ENCODE assay signal across 8 cellular contexts in genomic region chr7:100119701-100120517, GRCh38. TPM values are rescaled to one million over a fixed set of nuclear protein-coding genes. Genes with fewer than 3 reads are reported as not detected.
DNase-seq lines count a peak whose midpoint lies in the region; ATAC-seq, FAIRE-seq and TF ChIP-seq lines count a peak whose summit lies in the region.

No MANE protein-coding gene starts in this region.

- H2AFZ ChIP-seq in DND-41 (ENCODE audit: low read depth, low read length) (peak overlapping the region; percentile 84), K562 (ENCODE audit: low read depth, low read length) (peak overlapping the region; percentile 95)

- no peak for TF ChIP-seq POLR2A in K562 (conservative IDR thresholded peaks at IDR 0.05)

- no peaks in the 10 kb centered on the region for H4K20me1 ChIP-seq in DND-41 (ENCODE audit: insufficient read depth, low read length)
- 0 out of 2 replicates have a peak, but pooled peaks cover 4% of the 10 kb centered on the region for H4K20me1 ChIP-seq in K562 (replicated peaks; ENCODE audit: control insufficient read depth, insufficient read depth, low read length)

- DNase-seq in DND-41: peak; percentile 80
- peak in 54 of 76 experiments; percentile 11 to 65 (median 42) for DNase-seq in HUDEP-2 (lab: John Stamatoyannopoulos, UW; ENCODE audit: unreplicated experiment in 76 of 76)
- DNase-seq in T follicular helper cell (ENCODE audit: low read depth): peak; percentile 62
- peak; percentile 59 to 77 (median 66) for DNase-seq in K562 (ENCODE audit: extremely low read depth in 1 of 4, low spot score in 3 of 4)
- no peak for DNase-seq in skeletal muscle cell (ENCODE audit: low read depth)
- no peak for DNase-seq in NCI-H774 (lab: John Stamatoyannopoulos, UW)

- peak; percentile 29 for FAIRE-seq in K562 (lab: Jason Lieb, UNC)

- CTCF ChIA-PET in K562 (lab: Yijun Ruan, JAX; ENCODE audit: low intra/inter-chr PET ratio): no interaction called here

- peak overlapping the region; percentile 70 to 73; a peak in 3 of 4 replicates for H3K4me3 ChIP-seq in DND-41 (ENCODE audit: low read depth in 1 of 2, low read length in 2 of 2)
- H3K4me3 ChIP-seq in K562: peak overlapping the region; percentile 72
- peak overlapping the region; percentile 95 for H3K4me3 ChIP-seq in iPS-15b (ENCODE audit: low read depth, low read length)
- peak overlapping the region; percentile 96 for H3K4me3 ChIP-seq in skeletal muscle cell (ENCODE audit: low read depth, low read length)

- H3K79me2 ChIP-seq in DND-41 (ENCODE audit: insufficient read depth, low read length): peaks cover 43% of the 10 kb centered on the region
- peaks cover 20% of the 10 kb centered on the region for H3K79me2 ChIP-seq in K562 (ENCODE audit: control insufficient read depth, insufficient read depth, low read length)

- WGBS in K562 (ENCODE audit: insufficient coverage, low coverage, missing lambda C conversion rate): 6% methylated on average over 29 of the region's 29 CpGs

- intact Hi-C loops in K562 (cut with micrococcal nuclease): loop anchor here (1.0 to 2.0 kb wide), 2 partner anchors 19 to 38 kb away; partner anchors contain the start of genes AP4M1 and MCM7

- peak overlapping the region; percentile 79 for H3K4me2 ChIP-seq in DND-41 (ENCODE audit: insufficient read depth, low read length)
- peak overlapping the region; percentile 99 for H3K4me2 ChIP-seq in K562 (ENCODE audit: insufficient read depth, low read length)

- H3K36me3 ChIP-seq in DND-41 (ENCODE audit: insufficient read depth, low read length) (peaks cover 23% of the 10 kb centered on the region), K562 (ENCODE audit: control insufficient read depth, insufficient read depth, low read length) (peaks cover 3% of the 10 kb centered on the region; the same call in 1 of the 3 replicates), iPS-15b (ENCODE audit: control insufficient read depth, insufficient read depth, low read length) (no peaks in the 10 kb centered on the region)

- POLR2A ChIA-PET in K562 (lab: Yijun Ruan, JAX): interaction anchor here (0.7 to 1.7 kb wide), 5 partner anchors 11 to 98 kb away, joined by 3 to 15 read pairs (median 3); partner anchors contain the start of genes AP4M1 and MCM7

- TSS peak; percentile 85 for BruUV-seq in K562 (replicated peaks; lab: Mats Ljungman, UMichigan)

- H3K4me1 ChIP-seq in DND-41 (ENCODE audit: insufficient read depth, low read length) (peaks cover 43% of the 10 kb centered on the region), K562 (replicated peaks in 1 of 2; ENCODE audit: control insufficient read depth in 2 of 2, insufficient read depth in 2 of 2, low read length in 2 of 2) (peaks cover 28 to 45% of the 10 kb centered on the region in 2 experiments), iPS-15b (ENCODE audit: control insufficient read depth, insufficient read depth, low read length) (peaks cover 4% of the 10 kb centered on the region)

- H3K27ac ChIP-seq in DND-41 (ENCODE audit: low read length) (peak overlapping the region; percentile 80), K562 (ENCODE audit: extremely low read depth, low read depth, low read length) (peak overlapping the region; percentile 88)

- TF ChIP-seq EP300 in K562 (IDR thresholded peaks at IDR 0.05; ENCODE audit: low read length): no peak

- TF ChIP-seq RAD21 in K562 (CRISPR knock-in tag; conservative IDR thresholded peaks at IDR 0.05 in 1 of 2, IDR thresholded peaks at IDR 0.05 in 1 of 2): no peak

- H3K9me3 ChIP-seq in DND-41 (ENCODE audit: insufficient read depth, low read length, severe bottlenecking) (no peaks in the 10 kb centered on the region), K562 (replicated peaks; ENCODE audit: control insufficient read depth, insufficient read depth, low read depth, low read length) (no peaks in the 10 kb centered on the region), iPS-15b (ENCODE audit: control insufficient read depth, insufficient read depth, low read length) (no peaks in the 10 kb centered on the region)

- ATAC-seq in DND-41 (ENCODE audit: insufficient read depth, low read depth): peak; percentile 72
- peak; percentile 51 for ATAC-seq in GM21390 (IDR thresholded peaks at IDR 0.05; ENCODE audit: unreplicated experiment)
- peak; percentile 68 for ATAC-seq in K562

- H3K27me3 ChIP-seq in DND-41 (ENCODE audit: insufficient read depth, low read length, poor library complexity) (no peaks in the 10 kb centered on the region), K562 (ENCODE audit: control insufficient read depth in 2 of 2, insufficient read depth in 2 of 2, low read length in 2 of 2) (no peaks in the 10 kb centered on the region), iPS-15b (ENCODE audit: control insufficient read depth, insufficient read depth, low read length) (no peaks in the 10 kb centered on the region)

- peak overlapping the region; percentile 75 for H3K9ac ChIP-seq in DND-41 (ENCODE audit: low read depth, low read length)
- peak overlapping the region; percentile 86 to 88 for H3K9ac ChIP-seq in K562 (ENCODE audit: insufficient read depth in 1 of 2, low read depth in 2 of 2, low read length in 2 of 2)
- peak overlapping the region; percentile 27 for H3K9ac ChIP-seq in iPS-15b (ENCODE audit: low read depth, low read length)

- no peaks in the 10 kb centered on the region for H3K9me1 ChIP-seq in K562 (ENCODE audit: control insufficient read depth, insufficient read depth, low read length)

- in situ Hi-C loops in K562 (cut with MboI): loop anchor here (10.0 kb wide), 1 partner anchor 1715 kb away; no protein-coding TSS in a partner anchor

- TF ChIP-seq CTCF in DND-41 (IDR thresholded peaks at IDR 0.05; ENCODE audit: borderline replicate concordance, extremely low read depth, low read length, poor library complexity, severe bottlenecking): peak; percentile 8
- TF ChIP-seq CTCF in K562 (IDR thresholded peaks at IDR 0.05 in 2 of 3, conservative IDR thresholded peaks at IDR 0.05 in 1 of 3; ENCODE audit: insufficient read depth in 2 of 3, low read depth in 1 of 3, low read length in 3 of 3): no peak

RNA-seq across cellular contexts. Expression of gene CNPY4, which starts 0.5 kb away (rescaled TPM):
- total RNA-seq in K562 (2011; cell fraction: chromatin; rRNA removed; ENCODE audit: low replicate concordance): 6.2 and 14.1 TPM in 2 replicates
- 10.7 and 14.8 TPM in 2 replicates for total RNA-seq in K562 (2011; cell fraction: nucleolus; rRNA removed)
- total RNA-seq in K562 (2011; cell fraction: nucleoplasm; rRNA removed): 13.4 and 13.9 TPM in 2 replicates
- total RNA-seq in K562 (2014; rRNA removed) (5.9 and 7.6 TPM in 2 replicates), K562 (2014; rRNA removed; fragmentation: Illumina TruSeq; extraction: Trizol) (7.7 and 9.2 TPM in 2 replicates), K562 (2015; rRNA removed; fragmentation: Illumina TruSeq; extraction: Trizol) (10.2 and 11.2 TPM in 2 replicates), K562 (2021) (5.1 and 5.5 TPM in 2 replicates)
- polyA plus RNA-seq in K562 (2011; rRNA removed) (4.9 and 7.0 TPM in 2 replicates), K562 (2014; fragmentation: Illumina TruSeq; extraction: Trizol) (6.4 and 8.6 TPM in 2 replicates), K562 (2014; fragmentation: Nextera tagmentation; extraction: Ambion mirVana) (1 to 10 TPM; 1.9 to 6.3 TPM), K562 (2014; rRNA removed) (6.3 and 7.0 TPM in 2 replicates)
- polyA plus RNA-seq in K562 (2011; cell fraction: cytosol; rRNA removed): 3.9 and 5.4 TPM in 2 replicates
- polyA plus RNA-seq in K562 (2011; cell fraction: nucleus; rRNA removed): 6.1 and 11.1 TPM in 2 replicates
- polyA plus RNA-seq in K562 (2012): 6.5 and 8.9 TPM in 2 replicates
- polyA minus RNA-seq in K562 (2011; rRNA and poly(A)+ RNA removed): 2.8 and 5.5 TPM in 2 replicates
- polyA minus RNA-seq in K562 (2011; cell fraction: cytosol; rRNA and poly(A)+ RNA removed): 2.7 TPM in 1 of 2 replicates, not detected in the other
- 3.3 and 3.5 TPM in 2 replicates for polyA minus RNA-seq in K562 (2011; cell fraction: nucleus; rRNA and poly(A)+ RNA removed)

RNA-seq across cellular contexts. Expression of gene TAF6, which starts 0.8 kb away (rescaled TPM):
- 80.0 and 157 TPM in 2 replicates for total RNA-seq in K562 (2011; cell fraction: chromatin; rRNA removed; ENCODE audit: low replicate concordance)
- 79.9 and 81.2 TPM in 2 replicates for total RNA-seq in K562 (2011; cell fraction: nucleolus; rRNA removed)
- 59.5 and 72.2 TPM in 2 replicates for total RNA-seq in K562 (2011; cell fraction: nucleoplasm; rRNA removed)
- total RNA-seq in K562 (2014; rRNA removed) (21.3 and 36.4 TPM in 2 replicates), K562 (2014; rRNA removed; fragmentation: Illumina TruSeq; extraction: Trizol) (16.1 and 22.2 TPM in 2 replicates), K562 (2015; rRNA removed; fragmentation: Illumina TruSeq; extraction: Trizol) (17.9 and 21.5 TPM in 2 replicates), K562 (2021) (74.2 and 78.7 TPM in 2 replicates)
- polyA plus RNA-seq in K562 (2011; rRNA removed) (12.3 and 21.4 TPM in 2 replicates), K562 (2014; fragmentation: Illumina TruSeq; extraction: Trizol) (59.4 and 68.1 TPM in 2 replicates), K562 (2014; fragmentation: Nextera tagmentation; extraction: Ambion mirVana) (under 1 TPM; 0.78 to 0.83 TPM), K562 (2014; rRNA removed) (33.1 and 43.1 TPM in 2 replicates)
- polyA plus RNA-seq in K562 (2011; cell fraction: cytosol; rRNA removed): 9.2 and 16.8 TPM in 2 replicates
- polyA plus RNA-seq in K562 (2011; cell fraction: nucleus; rRNA removed): 43.8 and 63.6 TPM in 2 replicates
- polyA plus RNA-seq in K562 (2012): 63.2 and 72.6 TPM in 2 replicates
- polyA minus RNA-seq in K562 (2011; rRNA and poly(A)+ RNA removed): 12.3 and 15.9 TPM in 2 replicates
- polyA minus RNA-seq in K562 (2011; cell fraction: cytosol; rRNA and poly(A)+ RNA removed): 23.7 and 37.7 TPM in 2 replicates
- polyA minus RNA-seq in K562 (2011; cell fraction: nucleus; rRNA and poly(A)+ RNA removed): 15.6 and 19.7 TPM in 2 replicates

RNA-seq across cellular contexts. Expression of gene MBLAC1, which starts 6.9 kb away (rescaled TPM):
- 0.56 and 1.9 TPM in 2 replicates for total RNA-seq in K562 (2011; cell fraction: chromatin; rRNA removed; ENCODE audit: low replicate concordance)
- total RNA-seq in K562 (2011; cell fraction: nucleolus; rRNA removed): 2.0 and 2.1 TPM in 2 replicates
- total RNA-seq in K562 (2011; cell fraction: nucleoplasm; rRNA removed): 1.6 and 2.3 TPM in 2 replicates
- 2.9 and 4.4 TPM in 2 replicates for total RNA-seq in K562 (2014; rRNA removed)
- 0.36 and 0.48 TPM in 2 replicates for total RNA-seq in K562 (2014; rRNA removed; fragmentation: Illumina TruSeq; extraction: Trizol)
- 0.98 TPM in 2 replicates for total RNA-seq in K562 (2015; rRNA removed; fragmentation: Illumina TruSeq; extraction: Trizol)
- 2.1 and 3.1 TPM in 2 replicates for total RNA-seq in K562 (2021)
- 0.52 and 0.54 TPM in 2 replicates for polyA plus RNA-seq in K562 (2011; rRNA removed)
- polyA plus RNA-seq in K562 (2011; cell fraction: cytosol; rRNA removed): 0.50 and 2.0 TPM in 2 replicates
- polyA plus RNA-seq in K562 (2011; cell fraction: nucleus; rRNA removed): 0.69 and 1.1 TPM in 2 replicates
- 1.3 and 1.5 TPM in 2 replicates for polyA plus RNA-seq in K562 (2012)
- 0.21 and 0.69 TPM in 2 replicates for polyA plus RNA-seq in K562 (2014; fragmentation: Illumina TruSeq; extraction: Trizol)
- polyA plus RNA-seq in K562 (2014; fragmentation: Nextera tagmentation; extraction: Ambion mirVana): under 1 TPM; 0.03 TPM
- polyA plus RNA-seq in K562 (2014; rRNA removed): 1.6 and 2.3 TPM in 2 replicates
- 0.15 TPM in 1 of 2 replicates, not detected in the other for polyA minus RNA-seq in K562 (2011; rRNA and poly(A)+ RNA removed)
- 0.95 TPM in 1 of 2 replicates, not detected in the other for polyA minus RNA-seq in K562 (2011; cell fraction: cytosol; rRNA and poly(A)+ RNA removed)
- polyA minus RNA-seq in K562 (2011; cell fraction: nucleus; rRNA and poly(A)+ RNA removed): 0.54 and 1.1 TPM in 2 replicates

RNA-seq across cellular contexts. Expression of gene AP4M1, which starts 18.5 kb away (rescaled TPM):
- 35.5 and 59.8 TPM in 2 replicates for total RNA-seq in K562 (2011; cell fraction: chromatin; rRNA removed; ENCODE audit: low replicate concordance)
- total RNA-seq in K562 (2011; cell fraction: nucleolus; rRNA removed): 50.4 and 51.6 TPM in 2 replicates
- 26.7 and 40.9 TPM in 2 replicates for total RNA-seq in K562 (2011; cell fraction: nucleoplasm; rRNA removed)
- total RNA-seq in K562 (2014; rRNA removed) (17.4 and 30.9 TPM in 2 replicates), K562 (2014; rRNA removed; fragmentation: Illumina TruSeq; extraction: Trizol) (11.0 and 12.2 TPM in 2 replicates), K562 (2015; rRNA removed; fragmentation: Illumina TruSeq; extraction: Trizol) (11.9 and 13.5 TPM in 2 replicates), K562 (2021) (21.8 and 25.2 TPM in 2 replicates)
- polyA plus RNA-seq in K562 (2011; rRNA removed) (12.7 and 14.1 TPM in 2 replicates), K562 (2014; fragmentation: Illumina TruSeq; extraction: Trizol) (16.4 and 18.0 TPM in 2 replicates), K562 (2014; fragmentation: Nextera tagmentation; extraction: Ambion mirVana) (1 to 10 TPM; 1.3 to 3.6 TPM), K562 (2014; rRNA removed) (15.6 and 19.6 TPM in 2 replicates)
- polyA plus RNA-seq in K562 (2011; cell fraction: cytosol; rRNA removed): 14.1 and 21.2 TPM in 2 replicates
- polyA plus RNA-seq in K562 (2011; cell fraction: nucleus; rRNA removed): 41.5 and 49.3 TPM in 2 replicates
- polyA plus RNA-seq in K562 (2012): 15.8 and 27.8 TPM in 2 replicates
- polyA minus RNA-seq in K562 (2011; rRNA and poly(A)+ RNA removed): 10.9 and 15.8 TPM in 2 replicates
- 9.1 and 11.9 TPM in 2 replicates for polyA minus RNA-seq in K562 (2011; cell fraction: cytosol; rRNA and poly(A)+ RNA removed)
- 12.1 and 17.2 TPM in 2 replicates for polyA minus RNA-seq in K562 (2011; cell fraction: nucleus; rRNA and poly(A)+ RNA removed)

RNA-seq across cellular contexts. Expression of gene MCM7, which starts 18.7 kb away (rescaled TPM):
- 414 and 758 TPM in 2 replicates for total RNA-seq in K562 (2011; cell fraction: chromatin; rRNA removed; ENCODE audit: low replicate concordance)
- total RNA-seq in K562 (2011; cell fraction: nucleolus; rRNA removed): 463 and 497 TPM in 2 replicates
- total RNA-seq in K562 (2011; cell fraction: nucleoplasm; rRNA removed): 263 and 349 TPM in 2 replicates
- total RNA-seq in K562 (2014; rRNA removed) (560 and 610 TPM in 2 replicates), K562 (2014; rRNA removed; fragmentation: Illumina TruSeq; extraction: Trizol) (303 and 336 TPM in 2 replicates), K562 (2015; rRNA removed; fragmentation: Illumina TruSeq; extraction: Trizol) (408 and 410 TPM in 2 replicates), K562 (2021) (588 and 616 TPM in 2 replicates)
- polyA plus RNA-seq in K562 (2011; rRNA removed) (304 and 329 TPM in 2 replicates), K562 (2014; fragmentation: Illumina TruSeq; extraction: Trizol) (437 and 491 TPM in 2 replicates), K562 (2014; fragmentation: Nextera tagmentation; extraction: Ambion mirVana) (100 to 1,000 TPM; 407 to 856 TPM), K562 (2014; rRNA removed) (488 and 513 TPM in 2 replicates)
- 333 and 730 TPM in 2 replicates for polyA plus RNA-seq in K562 (2011; cell fraction: cytosol; rRNA removed)
- 657 and 888 TPM in 2 replicates for polyA plus RNA-seq in K562 (2011; cell fraction: nucleus; rRNA removed)
- 488 and 498 TPM in 2 replicates for polyA plus RNA-seq in K562 (2012)
- 295 and 393 TPM in 2 replicates for polyA minus RNA-seq in K562 (2011; rRNA and poly(A)+ RNA removed)
- 320 and 399 TPM in 2 replicates for polyA minus RNA-seq in K562 (2011; cell fraction: cytosol; rRNA and poly(A)+ RNA removed)
- 299 and 305 TPM in 2 replicates for polyA minus RNA-seq in K562 (2011; cell fraction: nucleus; rRNA and poly(A)+ RNA removed)

Comparison
In these comparisons a context has a peak if more than half of its experiments do, and no peak if none do; other contexts are left out.
1. DNase-seq: peak in DND-41 (single experiment), HUDEP-2 (54 of 76), T follicular helper cell (single experiment) and K562 (4 of 4); none in skeletal muscle cell (single experiment) and NCI-H774 (single experiment).
2. H3K9ac ChIP-seq: peak in every context shown above with its lines; median percentile 87 in K562; 75 in DND-41; 27 in iPS-15b.
3. Peak in every context shown above with its lines, with median percentiles within 50 percentile points of each other: ATAC-seq and H3K4me3 ChIP-seq.